ENCODE assay signal across 27 cellular contexts in the genomic region with DNA sequence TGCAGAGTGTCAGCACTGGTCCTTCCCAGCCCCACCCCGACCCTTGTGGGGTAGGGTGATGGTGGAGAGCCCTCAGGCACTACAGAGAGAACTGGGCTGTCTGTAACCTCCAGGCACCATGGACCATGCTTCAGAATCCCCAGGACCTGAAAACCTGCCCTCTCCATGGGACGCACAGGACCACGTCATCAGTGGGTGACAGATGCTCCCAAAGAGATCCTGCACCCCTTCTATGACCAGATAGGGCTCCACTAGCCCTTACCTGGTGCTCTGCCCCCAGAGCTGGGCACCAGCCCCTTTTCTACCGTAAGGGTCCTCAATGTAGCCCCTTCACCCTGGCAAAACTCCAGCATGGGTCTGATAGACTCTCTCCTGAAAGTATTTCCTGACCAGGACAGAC.
DNase-seq lines count a peak whose midpoint lies in the region; ATAC-seq, FAIRE-seq and TF ChIP-seq lines count a peak whose summit lies in the region.
"Had no signal": no experiment of that assay in that cellular context is flagged by ENCODE, and none has a peak within 500 bp of the region (broad histone marks: within the 10 kb centered on the region; RNA-seq: fewer than 3 reads in every experiment).

No MANE protein-coding gene starts in this region.

- H3K9me3 ChIP-seq in K562 (replicated peaks; ENCODE audit: control insufficient read depth, insufficient read depth, low read depth, low read length) (no peaks in the 10 kb centered on the region), HepG2 (ENCODE audit: low read length) (no peaks in the 10 kb centered on the region), spleen (no peaks in the 10 kb centered on the region)
- H3K9me3 ChIP-seq: A549, BE2C had no signal

- TF ChIP-seq EP300 in K562 (IDR thresholded peaks at IDR 0.05; ENCODE audit: low read length): no peak
- no peak for TF ChIP-seq EP300 in HepG2 (IDR thresholded peaks at IDR 0.05; ENCODE audit: low read depth in 2 of 2, low read length in 2 of 2)
- no peak for TF ChIP-seq EP300 in HepG2 (CRISPR knock-in tag; IDR thresholded peaks at IDR 0.05; ENCODE audit: borderline replicate concordance)

- TF ChIP-seq CTCF in K562 (IDR thresholded peaks at IDR 0.05 in 2 of 3, conservative IDR thresholded peaks at IDR 0.05 in 1 of 3; ENCODE audit: insufficient read depth in 2 of 3, low read depth in 1 of 3, low read length in 3 of 3) (no peak), HepG2 (CRISPR knock-in tag; IDR thresholded peaks at IDR 0.05) (no peak), spleen (IDR thresholded peaks at IDR 0.05 in 8 of 11, conservative IDR thresholded peaks at IDR 0.05 in 3 of 11) (no peak), glutamatergic neuron (IDR thresholded peaks at IDR 0.05; ENCODE audit: partially characterized antibody, unreplicated experiment) (no peak)

- POLR2A ChIA-PET in K562 (lab: Yijun Ruan, JAX): no interaction called here
- POLR2A ChIA-PET in HepG2 (lab: Yijun Ruan, JAX): no interaction called here

- H3K79me2 ChIP-seq in K562 (ENCODE audit: control insufficient read depth, insufficient read depth, low read length) (no peaks in the 10 kb centered on the region), HepG2 (ENCODE audit: insufficient read depth, low read length) (no peaks in the 10 kb centered on the region)

- no peak overlapping the region for H3K27ac Mint-ChIP-seq in stimulated activated naive CD8-positive, alpha-beta T cell treated with anti-CD3 and anti-CD28 coated beads, Interleukin-15, amount 100 ng/mL, for 72 hours
- H3K27ac Mint-ChIP-seq in glutamatergic neuron (ENCODE audit: unreplicated experiment): no peak overlapping the region
- H3K27ac Mint-ChIP-seq: CD4-positive, alpha-beta memory T cell; CD4-positive, CD25-positive, alpha-beta regulatory T cell; CD8-positive, alpha-beta memory T cell had no signal

- no peak for TF ChIP-seq RAD21 in K562 (CRISPR knock-in tag; conservative IDR thresholded peaks at IDR 0.05 in 1 of 2, IDR thresholded peaks at IDR 0.05 in 1 of 2)
- TF ChIP-seq RAD21 in HepG2 (CRISPR knock-in tag; IDR thresholded peaks at IDR 0.05): no peak

- CTCF ChIA-PET in K562 (lab: Yijun Ruan, JAX; ENCODE audit: low intra/inter-chr PET ratio) (no interaction called here), HepG2 (lab: Yijun Ruan, JAX; ENCODE audit: low intra/inter-chr PET ratio, low total read pairs) (no interaction called here)

- H3K4me3 ChIP-seq in K562: no peak overlapping the region
- H3K4me3 ChIP-seq in HepG2 (replicated peaks in 1 of 3; ENCODE audit: insufficient read depth in 1 of 3, low read depth in 2 of 3, low read length in 3 of 3): no peak overlapping the region
- H3K4me3 ChIP-seq in spleen: no peak overlapping the region
- H3K4me3 ChIP-seq: A549, GM12878 had no signal

- in situ Hi-C loops in K562 (cut with MboI): no loop called here
- in situ Hi-C loops in HepG2 (cut with HindIII; ENCODE audit: extremely low pct_ligation_motif_present, low pct_unique_long_range_greater_than_20kb): no loop called here

- no peak overlapping the region for H3K4me3 Mint-ChIP-seq in stimulated activated naive CD8-positive, alpha-beta T cell treated with anti-CD3 and anti-CD28 coated beads, Interleukin-15, amount 100 ng/mL, for 72 hours
- H3K4me3 Mint-ChIP-seq in glutamatergic neuron (ENCODE audit: unreplicated experiment): no peak overlapping the region
- H3K4me3 Mint-ChIP-seq: CD14-positive monocyte; CD4-positive, alpha-beta memory T cell; CD4-positive, CD25-positive, alpha-beta regulatory T cell; CD8-positive, alpha-beta memory T cell had no signal

- DNase-seq in stimulated activated naive CD8-positive, alpha-beta T cell treated with anti-CD3 and anti-CD28 coated beads, Interleukin-15, amount 100 ng/mL, for 72 hours: no peak
- DNase-seq in stimulated activated naive CD8-positive, alpha-beta T cell treated with anti-CD3 and anti-CD28 coated beads, Interleukin-15, Interleukin-2, amounts not matched to agents 100 U/mL and 50 U/mL, for 24 hours: no peak
- DNase-seq in K562 (ENCODE audit: extremely low read depth in 1 of 4, low spot score in 3 of 4): peak in 1 of 4 experiments; percentile 8
- no peak for DNase-seq in HepG2 (ENCODE audit: low spot score)
- peak; percentile 51 for DNase-seq in spleen
- DNase-seq in glutamatergic neuron: no peak
- DNase-seq in AG08396 (ENCODE audit: low spot score): no peak
- DNase-seq in anterior cingulate cortex (lab: John Stamatoyannopoulos, UW): no peak
- DNase-seq: BE2C; C1 segment of cervical spinal cord; CD4-positive, alpha-beta memory T cell; CD4-positive, CD25-positive, alpha-beta regulatory T cell; CD8-positive, alpha-beta memory T cell; COR-L47; DMS 273 treated with DMSO at 0.1 percent for 48 hours; DMS153; DMS53; DMS79; DND-41; EL; GDM1 had no signal

- H2AFZ ChIP-seq in K562 (ENCODE audit: low read depth, low read length) (peak overlapping the region; percentile 64; the same call in 1 of the 2 replicates), HepG2 (ENCODE audit: low read length) (no peak overlapping the region)

- intact Hi-C loops in K562 (cut with micrococcal nuclease) (no loop called here), HepG2 (cut with micrococcal nuclease; ENCODE audit: unreplicated experiment) (no loop called here), spleen (cut with DNase I; ENCODE audit: low total_unique reads) (no loop called here)

- H3K9ac ChIP-seq in K562 (ENCODE audit: insufficient read depth in 1 of 2, low read depth in 2 of 2, low read length in 2 of 2) (no peak overlapping the region), HepG2 (ENCODE audit: insufficient read depth, low read depth, low read length) (no peak overlapping the region)

- H3K27me3 ChIP-seq in K562 (ENCODE audit: control insufficient read depth in 2 of 2, insufficient read depth in 2 of 2, low read length in 2 of 2): peaks cover 11 to 46% of the 10 kb centered on the region in 2 experiments; a peak in 3 of 5 replicates
- H3K27me3 ChIP-seq in HepG2 (ENCODE audit: control insufficient read depth in 1 of 2, insufficient read depth in 2 of 2, low read length in 2 of 2): peaks cover 1 to 40% of the 10 kb centered on the region in 2 experiments; a peak in 4 of 5 replicates
- H3K27me3 ChIP-seq in spleen (replicated peaks in 1 of 7): peaks cover 0 to 23% (median 0%) of the 10 kb centered on the region in 7 donors
- H3K27me3 ChIP-seq: BE2C had no signal

- TF ChIP-seq POLR2A in K562 (conservative IDR thresholded peaks at IDR 0.05): no peak
- TF ChIP-seq POLR2A in HepG2 (IDR thresholded peaks at IDR 0.05; ENCODE audit: insufficient read depth in 1 of 2, low read depth in 2 of 2, low read length in 2 of 2): no peak
- TF ChIP-seq POLR2A in spleen (IDR thresholded peaks at IDR 0.05): no peak

- H3K27me3 Mint-ChIP-seq in stimulated activated naive CD8-positive, alpha-beta T cell treated with anti-CD3 and anti-CD28 coated beads, Interleukin-15, amount 100 ng/mL, for 72 hours: peaks cover 14% of the 10 kb centered on the region
- H3K27me3 Mint-ChIP-seq in glutamatergic neuron (ENCODE audit: unreplicated experiment): peaks cover 2% of the 10 kb centered on the region

- H3K9me1 ChIP-seq in K562 (ENCODE audit: control insufficient read depth, insufficient read depth, low read length): no peaks in the 10 kb centered on the region

- 0 out of 2 replicates have a peak, but pooled peaks cover 4% of the 10 kb centered on the region for H4K20me1 ChIP-seq in K562 (replicated peaks; ENCODE audit: control insufficient read depth, insufficient read depth, low read length)
- no peaks in the 10 kb centered on the region for H4K20me1 ChIP-seq in HepG2 (ENCODE audit: insufficient read depth, low read length)

- FAIRE-seq in K562 (lab: Jason Lieb, UNC): no peak
- no peak for FAIRE-seq in HepG2 (lab: Jason Lieb, UNC)
- FAIRE-seq: A549, GM12878, GM12892, GM18507 had no signal

- H3K4me1 ChIP-seq in K562 (replicated peaks in 1 of 2; ENCODE audit: control insufficient read depth in 2 of 2, insufficient read depth in 2 of 2, low read length in 2 of 2) (no peaks in the 10 kb centered on the region), HepG2 (ENCODE audit: insufficient read depth, low read length) (no peaks in the 10 kb centered on the region), spleen (peaks cover 0 to 10% (median 0%) of the 10 kb centered on the region in 6 donors)
- H3K4me1 ChIP-seq: A549 had no signal

- H3K36me3 ChIP-seq in K562 (ENCODE audit: control insufficient read depth, insufficient read depth, low read length) (no peaks in the 10 kb centered on the region), HepG2 (replicated peaks in 1 of 2; ENCODE audit: control insufficient read depth in 1 of 2, insufficient read depth in 2 of 2, low read length in 2 of 2) (no peaks in the 10 kb centered on the region), spleen (no peaks in the 10 kb centered on the region)
- H3K36me3 ChIP-seq: BE2C had no signal

- BruUV-seq in K562 (replicated peaks; lab: Mats Ljungman, UMichigan): no TSS peak
- BruUV-seq in HepG2 (replicated peaks; lab: Mats Ljungman, UMichigan): no TSS peak

- peak; percentile 23 for ATAC-seq in stimulated activated naive CD8-positive, alpha-beta T cell treated with anti-CD3 and anti-CD28 coated beads, Interleukin-15, amount 100 ng/mL, for 72 hours
- ATAC-seq in stimulated activated naive CD8-positive, alpha-beta T cell treated with anti-CD3 and anti-CD28 coated beads, Interleukin-15, Interleukin-2, amounts not matched to agents 100 U/mL and 50 U/mL, for 24 hours: no peak
- ATAC-seq in K562: peak; percentile 69; the same call in 2 of the 3 replicates
- no peak for ATAC-seq in HepG2
- ATAC-seq: A549, GM12878 had no signal

- no peaks in the 10 kb centered on the region for H3K9me3 Mint-ChIP-seq in stimulated activated naive CD8-positive, alpha-beta T cell treated with anti-CD3 and anti-CD28 coated beads, Interleukin-15, amount 100 ng/mL, for 72 hours
- peaks cover 3% of the 10 kb centered on the region for H3K9me3 Mint-ChIP-seq in glutamatergic neuron (ENCODE audit: unreplicated experiment)
- H3K9me3 Mint-ChIP-seq: CD14-positive monocyte; CD4-positive, alpha-beta memory T cell; CD8-positive, alpha-beta memory T cell had no signal

- H3K27ac ChIP-seq in K562 (ENCODE audit: extremely low read depth, low read depth, low read length) (no peak overlapping the region), HepG2 (ENCODE audit: extremely low read length, insufficient read depth, low read length) (no peak overlapping the region), spleen (no peak overlapping the region)
- H3K27ac ChIP-seq: 22Rv1, A549 had no signal

- peak overlapping the region; percentile 48 for H3K4me2 ChIP-seq in K562 (ENCODE audit: insufficient read depth, low read length)
- no peak overlapping the region for H3K4me2 ChIP-seq in HepG2 (ENCODE audit: low read depth, low read length)
- H3K4me2 ChIP-seq: A549 had no signal

- 4% methylated on average over 4 of the region's 4 CpGs for WGBS in K562 (ENCODE audit: insufficient coverage, low coverage, missing lambda C conversion rate)
- no CpG with 5 or more reads among the region's 4 CpGs for WGBS in HepG2 (ENCODE audit: low lambda C conversion rate)
- 86 to 100% (median 94%) methylated on average over 1 to 4 of the region's 4 CpGs for WGBS in spleen, 5 donors

- H3K4me1 Mint-ChIP-seq in stimulated activated naive CD8-positive, alpha-beta T cell treated with anti-CD3 and anti-CD28 coated beads, Interleukin-15, amount 100 ng/mL, for 72 hours: no peaks in the 10 kb centered on the region
- peaks cover 25% of the 10 kb centered on the region for H3K4me1 Mint-ChIP-seq in glutamatergic neuron (ENCODE audit: low read depth, unreplicated experiment)
- H3K4me1 Mint-ChIP-seq: CD4-positive, alpha-beta memory T cell; CD4-positive, CD25-positive, alpha-beta regulatory T cell; CD8-positive, alpha-beta memory T cell had no signal

- no peaks in the 10 kb centered on the region for H3K36me3 Mint-ChIP-seq in glutamatergic neuron (ENCODE audit: unreplicated experiment)
- H3K36me3 Mint-ChIP-seq: CD14-positive monocyte; CD4-positive, alpha-beta memory T cell; CD4-positive, CD25-positive, alpha-beta regulatory T cell; CD8-positive, alpha-beta memory T cell had no signal

Comparison
In these comparisons a context has a peak if more than half of its experiments do, and no peak if none do; other contexts are left out.
1. ATAC-seq: peak in stimulated activated naive CD8-positive, alpha-beta T cell treated with anti-CD3 and anti-CD28 coated beads, Interleukin-15, amount 100 ng/mL, for 72 hours (single experiment) and K562 (single experiment); none in stimulated activated naive CD8-positive, alpha-beta T cell treated with anti-CD3 and anti-CD28 coated beads, Interleukin-15, Interleukin-2, amounts not matched to agents 100 U/mL and 50 U/mL, for 24 hours (single experiment) and HepG2 (single experiment).